9 cellular contexts compared by ENCODE assay signal in genomic region chr1:95232646-95233320, GRCh38. TPM values are rescaled to one million over a fixed set of nuclear protein-coding genes. Genes with fewer than 3 reads are reported as not detected.
A peak's percentile ranks its signal among the peaks of the same experiment; 100 is the strongest.
DNase-seq lines count a peak whose midpoint lies in the region; ATAC-seq and TF ChIP-seq lines count a peak whose summit lies in the region.
"Had no signal": no experiment of that assay in that cellular context is flagged by ENCODE, and none has a peak within 500 bp of the region (broad histone marks: within the 10 kb centered on the region; RNA-seq: fewer than 3 reads in every experiment).

No MANE protein-coding gene starts in this region.

- H3K36me3 Mint-ChIP-seq in activated naive CD8-positive, alpha-beta T cell treated with anti-CD3 and anti-CD28 coated beads, Interleukin-2, amount 10 ng/mL, durations not matched to agents 7 days and 5 days, result peaks cover 19% of the 10 kb centered on the region

- peak overlapping the region; percentile 94; the same call in 1 of the 2 replicates for H3K9ac ChIP-seq in ES-I3 (ENCODE audit: low read depth, low read length)

- peak overlapping the region; percentile 88 for H3K4me2 ChIP-seq in hepatocyte

- H3K27me3 ChIP-seq in hepatocyte, result no peaks in the 10 kb centered on the region

- H3K9me3 ChIP-seq in ES-I3 (ENCODE audit: control insufficient read depth, insufficient read depth, low read length) (no peaks in the 10 kb centered on the region), hepatocyte (ENCODE audit: low read depth) (no peaks in the 10 kb centered on the region)

- H3K36me3 ChIP-seq in ES-I3 (ENCODE audit: insufficient read depth, low read length), result no peaks in the 10 kb centered on the region
- H3K36me3 ChIP-seq in hepatocyte (replicated peaks; ENCODE audit: insufficient read depth, low read depth), result no peaks in the 10 kb centered on the region

- H3K9me2 ChIP-seq in hepatocyte (replicated peaks; ENCODE audit: insufficient read depth), result no peaks in the 10 kb centered on the region

- peaks cover 20% of the 10 kb centered on the region for H3K4me1 Mint-ChIP-seq in activated naive CD8-positive, alpha-beta T cell treated with anti-CD3 and anti-CD28 coated beads, Interleukin-2, amount 10 ng/mL, durations not matched to agents 7 days and 5 days

- no peaks in the 10 kb centered on the region for H3K9me3 Mint-ChIP-seq in activated naive CD8-positive, alpha-beta T cell treated with anti-CD3 and anti-CD28 coated beads, Interleukin-2, amount 10 ng/mL, durations not matched to agents 7 days and 5 days

- DNase-seq in activated naive CD8-positive, alpha-beta T cell treated with anti-CD3 and anti-CD28 coated beads, Interleukin-2, amount 10 ng/mL, durations not matched to agents 7 days and 5 days, result no peak
- no peak for DNase-seq in hepatocyte (ENCODE audit: low spot score)
- DNase-seq in retina, result peak; percentile 28
- no peak for DNase-seq in NCI-H510A treated with DMSO at 0.1 percent for 48 hours (lab: John Stamatoyannopoulos, UW)
- DNase-seq in activated CD4-positive, alpha-beta T cell treated with anti-CD3 and anti-CD28 coated beads, Interleukin-2, amount 50 U/mL, for 4 hours, result no peak
- DNase-seq: NCI-H446 had no signal

- H3K79me2 ChIP-seq in hepatocyte, result peaks cover 32% of the 10 kb centered on the region

- H2AFZ ChIP-seq in hepatocyte, result peak overlapping the region; percentile 97

- H3K4me1 ChIP-seq in ES-I3 (ENCODE audit: insufficient read depth, low read length) (no peaks in the 10 kb centered on the region), hepatocyte (ENCODE audit: insufficient read depth) (peaks cover 9% of the 10 kb centered on the region)

- peak overlapping the region; percentile 60 for H3K4me3 ChIP-seq in hepatocyte

- POLR2A ChIA-PET in activated naive CD8-positive, alpha-beta T cell treated with anti-CD3 and anti-CD28 coated beads, Interleukin-2, amount 10 ng/mL, durations not matched to agents 7 days and 5 days (lab: Charles Lee), result interaction anchor here (1.0 to 2.2 kb wide), 3 partner anchors 148 to 379 kb away, joined by 7 to 17 read pairs (median 8); partner anchors contain the start of gene ALG14

- H3K27ac Mint-ChIP-seq in activated naive CD8-positive, alpha-beta T cell treated with anti-CD3 and anti-CD28 coated beads, Interleukin-2, amount 10 ng/mL, durations not matched to agents 7 days and 5 days, result no peak overlapping the region

- ATAC-seq in activated naive CD8-positive, alpha-beta T cell treated with anti-CD3 and anti-CD28 coated beads, Interleukin-2, amount 10 ng/mL, durations not matched to agents 7 days and 5 days (ENCODE audit: low read depth), result no peak
- ATAC-seq in GM19395 (IDR thresholded peaks at IDR 0.05; ENCODE audit: unreplicated experiment) (no peak), HG03159 (IDR thresholded peaks at IDR 0.05; ENCODE audit: unreplicated experiment) (no peak)

- no peak for TF ChIP-seq CTCF in hepatocyte (IDR thresholded peaks at IDR 0.05; ENCODE audit: poor library complexity)

- H3K4me3 Mint-ChIP-seq in activated naive CD8-positive, alpha-beta T cell treated with anti-CD3 and anti-CD28 coated beads, Interleukin-2, amount 10 ng/mL, durations not matched to agents 7 days and 5 days, result peak overlapping the region; percentile 86

- 32% methylated on average over 8 of the region's 8 CpGs for WGBS in hepatocyte (ENCODE audit: low lambda C conversion rate, missing lambda C conversion rate)

- peak overlapping the region; percentile 91 for H3K27ac ChIP-seq in hepatocyte

- H4K20me1 ChIP-seq in hepatocyte (ENCODE audit: insufficient read depth, poor library complexity, severe bottlenecking), result no peaks in the 10 kb centered on the region

- H3K27me3 Mint-ChIP-seq in activated naive CD8-positive, alpha-beta T cell treated with anti-CD3 and anti-CD28 coated beads, Interleukin-2, amount 10 ng/mL, durations not matched to agents 7 days and 5 days, result peaks cover 20% of the 10 kb centered on the region

RNA-seq across cellular contexts. Expression of gene RWDD3, which starts 1.2 kb away (rescaled TPM):
- 10 to 100 TPM; 18.0 to 21.4 TPM for total RNA-seq in activated naive CD8-positive, alpha-beta T cell treated with anti-CD3 and anti-CD28 coated beads, Interleukin-2, amount 10 ng/mL, durations not matched to agents 7 days and 5 days
- total RNA-seq in hepatocyte, result 25.0 and 28.5 TPM in 2 replicates
- polyA plus RNA-seq in hepatocyte, result 18.9 and 23.0 TPM in 2 replicates
